Comparison of ENCODE assay signal across 16 cellular contexts in the genomic region with DNA sequence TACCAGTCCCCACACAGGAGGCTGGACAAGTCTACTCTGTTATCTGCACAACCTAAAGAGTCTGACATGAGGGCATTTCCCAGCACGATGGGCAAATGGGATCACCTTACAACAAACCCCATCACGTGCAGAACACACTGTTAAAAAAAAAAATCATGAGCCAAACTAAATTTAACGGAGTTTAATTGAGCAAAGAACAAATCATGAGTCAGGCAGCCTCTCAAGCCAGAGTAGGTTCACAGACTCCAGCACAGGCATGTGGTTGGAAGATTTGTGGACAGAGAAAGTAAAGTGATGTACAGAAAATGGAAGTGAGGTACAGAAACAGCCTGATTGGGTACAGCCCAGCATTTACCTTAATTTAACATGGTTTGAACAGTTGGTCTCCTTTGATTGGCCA.
"Had no signal": no experiment of that assay in that cellular context is flagged by ENCODE, and none has a peak within 500 bp of the region (broad histone marks: within the 10 kb centered on the region; RNA-seq: fewer than 3 reads in every experiment).

No MANE protein-coding gene starts in this region.

- H3K4me3 ChIP-seq: dorsolateral prefrontal cortex, left ventricle myocardium inferior, mucosa of descending colon, tibial artery had no signal

- H3K27me3 ChIP-seq: dorsolateral prefrontal cortex, tibial artery had no signal

- H3K4me3 Mint-ChIP-seq: endodermal cell; naive thymus-derived CD8-positive, alpha-beta T cell; T-helper 2 cell treated with Interferon-gamma antibody and Interleukin-4, amounts not matched to agents 5 μg/mL and 100 μg/mL, for 36 hours had no signal

- H3K4me1 ChIP-seq: left ventricle myocardium inferior, parathyroid adenoma, tibial artery had no signal

- H3K9me3 Mint-ChIP-seq: endodermal cell; naive thymus-derived CD8-positive, alpha-beta T cell; T-helper 2 cell treated with Interferon-gamma antibody and Interleukin-4, amounts not matched to agents 5 μg/mL and 100 μg/mL, for 36 hours had no signal

- DNase-seq: activated naive CD4-positive, alpha-beta T cell treated with anti-CD3 and anti-CD28 coated beads, Interleukin-2, amount 50 U/mL, for 16 hours; activated T-cell treated with anti-CD3 and anti-CD28 coated beads for 4 hours; dorsolateral prefrontal cortex; endodermal cell; erythroblast; hypothalamus; kidney; left ventricle myocardium inferior; mucosa of descending colon; naive thymus-derived CD8-positive, alpha-beta T cell; retina; stimulated activated CD4-positive, alpha-beta T cell treated with anti-CD3 and anti-CD28 coated beads, Interleukin-12 subunit alpha, Interleukin-12 subunit beta, amount 100 ng/mL, for 4 hours; stimulated activated CD4-positive, alpha-beta T cell treated with anti-CD3 and anti-CD28 coated beads, Interleukin-2, amount 100 ng/mL, for 24 hours; tibial artery had no signal

- H3K27ac Mint-ChIP-seq: endodermal cell; naive thymus-derived CD8-positive, alpha-beta T cell; T-helper 2 cell treated with Interferon-gamma antibody and Interleukin-4, amounts not matched to agents 5 μg/mL and 100 μg/mL, for 36 hours had no signal

- H3K27ac ChIP-seq: dorsolateral prefrontal cortex, left ventricle myocardium inferior, parathyroid adenoma, tibial artery had no signal

- H3K36me3 ChIP-seq: left ventricle myocardium inferior, tibial artery had no signal

- H3K36me3 Mint-ChIP-seq: naive thymus-derived CD8-positive, alpha-beta T cell had no signal

- H3K4me1 Mint-ChIP-seq: naive thymus-derived CD8-positive, alpha-beta T cell had no signal

- ATAC-seq: mucosa of descending colon; naive thymus-derived CD8-positive, alpha-beta T cell had no signal

- H3K9me3 ChIP-seq: left ventricle myocardium inferior, mucosa of descending colon, tibial artery had no signal
